10 cellular contexts compared by ENCODE assay signal in the genomic region with DNA sequence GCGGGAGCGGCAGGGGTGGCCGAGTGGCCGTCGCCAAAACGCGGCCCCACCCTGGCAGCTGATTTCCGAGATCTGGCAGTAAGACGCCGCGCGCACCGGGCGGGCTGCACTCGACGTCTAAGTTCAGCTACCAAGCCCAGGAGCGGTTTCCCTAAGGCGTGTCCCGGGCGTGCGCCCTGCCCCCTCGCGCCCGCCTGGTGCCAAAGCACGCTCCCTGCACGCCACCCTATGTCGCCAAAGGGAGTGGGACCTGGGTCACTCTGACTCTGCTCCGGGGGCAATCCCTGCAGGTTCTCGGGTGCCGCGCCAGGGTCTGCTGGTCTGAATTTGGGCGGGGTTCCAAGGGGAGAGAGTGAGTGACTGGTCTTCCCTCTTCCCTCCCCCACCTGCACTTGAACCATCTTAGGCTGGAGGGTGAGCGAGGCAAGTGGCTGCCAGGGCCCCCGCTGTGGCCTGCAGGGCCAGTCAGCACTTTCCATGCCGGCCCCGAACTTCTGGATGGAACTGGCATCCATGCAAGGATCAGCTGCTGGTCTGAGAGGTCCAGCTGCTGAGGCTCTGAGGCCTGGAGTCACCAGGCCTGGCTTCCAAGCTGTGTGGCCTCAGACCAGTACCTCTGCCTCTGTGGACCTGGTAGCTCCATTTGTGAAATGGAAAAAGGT. TPM values are rescaled to one million over a fixed set of nuclear protein-coding genes. Genes with fewer than 3 reads are reported as not detected.
DNase-seq lines count a peak whose midpoint lies in the region; ATAC-seq and TF ChIP-seq lines count a peak whose summit lies in the region.
"Had no signal": no experiment of that assay in that cellular context is flagged by ENCODE, and none has a peak within 500 bp of the region (broad histone marks: within the 10 kb centered on the region; RNA-seq: fewer than 3 reads in every experiment).

A gene with protein sequence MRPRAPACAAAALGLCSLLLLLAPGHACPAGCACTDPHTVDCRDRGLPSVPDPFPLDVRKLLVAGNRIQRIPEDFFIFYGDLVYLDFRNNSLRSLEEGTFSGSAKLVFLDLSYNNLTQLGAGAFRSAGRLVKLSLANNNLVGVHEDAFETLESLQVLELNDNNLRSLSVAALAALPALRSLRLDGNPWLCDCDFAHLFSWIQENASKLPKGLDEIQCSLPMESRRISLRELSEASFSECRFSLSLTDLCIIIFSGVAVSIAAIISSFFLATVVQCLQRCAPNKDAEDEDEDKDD (minus strand): TSS at position 119 of the 662 bp plus-strand sequence. CDS start 410 bp downstream, outside the sequence.

- H3K36me3 ChIP-seq in hepatocyte (replicated peaks; ENCODE audit: insufficient read depth, low read depth) (no peaks in the 10 kb centered on the region), sigmoid colon (no peaks in the 10 kb centered on the region)

- no peaks in the 10 kb centered on the region for H3K36me3 Mint-ChIP-seq in activated CD4-positive, alpha-beta memory T cell treated with anti-CD3 and anti-CD28 coated beads for 36 hours
- H3K36me3 Mint-ChIP-seq in activated CD4-positive, alpha-beta memory T cell treated with anti-CD3 and anti-CD28 coated beads, Interleukin-2, amount 10 ng/mL, durations not matched to agents 7 days and 5 days (ENCODE audit: low read depth), result no peaks in the 10 kb centered on the region
- H3K36me3 Mint-ChIP-seq: immature natural killer cell had no signal

- H3K27ac ChIP-seq in hepatocyte, result no peak within 1 kb of the TSS
- no peak within 1 kb of the TSS for H3K27ac ChIP-seq in sigmoid colon

- no peaks in the 10 kb centered on the region for H3K9me3 Mint-ChIP-seq in activated CD4-positive, alpha-beta memory T cell treated with anti-CD3 and anti-CD28 coated beads for 36 hours
- peaks cover under 1% of the 10 kb centered on the region for H3K9me3 Mint-ChIP-seq in activated CD4-positive, alpha-beta memory T cell treated with anti-CD3 and anti-CD28 coated beads, Interleukin-2, amount 10 ng/mL, durations not matched to agents 7 days and 5 days
- H3K9me3 Mint-ChIP-seq: immature natural killer cell had no signal

- peaks cover 79% of the 10 kb centered on the region for H3K27me3 ChIP-seq in hepatocyte
- H3K27me3 ChIP-seq in sigmoid colon, result peaks cover 0 to 79% (median 33%) of the 10 kb centered on the region in 3 donors

- H3K27me3 Mint-ChIP-seq in activated CD4-positive, alpha-beta memory T cell treated with anti-CD3 and anti-CD28 coated beads for 36 hours, result peaks cover 28% of the 10 kb centered on the region
- H3K27me3 Mint-ChIP-seq in activated CD4-positive, alpha-beta memory T cell treated with anti-CD3 and anti-CD28 coated beads, Interleukin-2, amount 10 ng/mL, durations not matched to agents 7 days and 5 days, result peaks cover 26% of the 10 kb centered on the region

- H2AFZ ChIP-seq in hepatocyte, result no peak within 1 kb of the TSS

- no peak within 1 kb of the TSS for H3K27ac Mint-ChIP-seq in activated CD4-positive, alpha-beta memory T cell treated with anti-CD3 and anti-CD28 coated beads for 36 hours
- H3K27ac Mint-ChIP-seq in activated CD4-positive, alpha-beta memory T cell treated with anti-CD3 and anti-CD28 coated beads, Interleukin-2, amount 10 ng/mL, durations not matched to agents 7 days and 5 days, result no peak within 1 kb of the TSS
- H3K27ac Mint-ChIP-seq: immature natural killer cell, T-helper 17 cell had no signal

- H3K4me3 ChIP-seq in hepatocyte (no peak within 1 kb of the TSS), sigmoid colon (peak within 1 kb of the TSS in 1 of 4 donors; percentile 16)

- CTCF ChIA-PET in activated CD4-positive, alpha-beta memory T cell treated with anti-CD3 and anti-CD28 coated beads for 36 hours (lab: Charles Lee), result no interaction called here
- CTCF ChIA-PET in activated CD4-positive, alpha-beta memory T cell treated with anti-CD3 and anti-CD28 coated beads, Interleukin-2, amount 10 ng/mL, durations not matched to agents 7 days and 5 days (lab: Charles Lee), result no interaction called here

- no peaks in the 10 kb centered on the region for H3K9me2 ChIP-seq in hepatocyte (replicated peaks; ENCODE audit: insufficient read depth)

- WGBS in hepatocyte (ENCODE audit: low lambda C conversion rate, missing lambda C conversion rate), result 7% methylated on average over 33 of the region's 36 CpGs
- 5% methylated on average over 36 of the region's 36 CpGs for WGBS in sigmoid colon, 2 donors

- H3K9me3 ChIP-seq in hepatocyte (ENCODE audit: low read depth), result no peaks in the 10 kb centered on the region
- peaks cover 0 to 1% (median 0%) of the 10 kb centered on the region in 4 donors for H3K9me3 ChIP-seq in sigmoid colon

- H4K20me1 ChIP-seq in hepatocyte (ENCODE audit: insufficient read depth, poor library complexity, severe bottlenecking), result no peaks in the 10 kb centered on the region

- peak; percentile 20 for TF ChIP-seq CTCF in hepatocyte (IDR thresholded peaks at IDR 0.05; ENCODE audit: poor library complexity)
- no peak for TF ChIP-seq CTCF in sigmoid colon (IDR thresholded peaks at IDR 0.05)

- ATAC-seq in stimulated activated naive CD8-positive, alpha-beta T cell treated with anti-CD3 and anti-CD28 coated beads, Interleukin-15, Interleukin-2, amounts not matched to agents 100 U/mL and 50 U/mL, for 24 hours, result no peak
- ATAC-seq: T-helper 17 cell had no signal

- no peaks in the 10 kb centered on the region for H3K79me2 ChIP-seq in hepatocyte

- TF ChIP-seq POLR2A in sigmoid colon (IDR thresholded peaks at IDR 0.05), result no peak

- TF ChIP-seq EP300 in sigmoid colon (IDR thresholded peaks at IDR 0.05), result no peak

- H3K4me2 ChIP-seq in hepatocyte, result peak within 1 kb of the TSS; percentile 76

- H3K4me1 ChIP-seq in hepatocyte (ENCODE audit: insufficient read depth) (no peaks in the 10 kb centered on the region), sigmoid colon (peaks cover 0 to 12% (median 8%) of the 10 kb centered on the region in 4 donors)

- no peaks in the 10 kb centered on the region for H3K4me1 Mint-ChIP-seq in activated CD4-positive, alpha-beta memory T cell treated with anti-CD3 and anti-CD28 coated beads for 36 hours (ENCODE audit: low read depth)
- H3K4me1 Mint-ChIP-seq in activated CD4-positive, alpha-beta memory T cell treated with anti-CD3 and anti-CD28 coated beads, Interleukin-2, amount 10 ng/mL, durations not matched to agents 7 days and 5 days, result no peaks in the 10 kb centered on the region
- H3K4me1 Mint-ChIP-seq: immature natural killer cell, T-helper 17 cell had no signal

- no peak within 1 kb of the TSS for H3K4me3 Mint-ChIP-seq in activated CD4-positive, alpha-beta memory T cell treated with anti-CD3 and anti-CD28 coated beads for 36 hours
- H3K4me3 Mint-ChIP-seq in activated CD4-positive, alpha-beta memory T cell treated with anti-CD3 and anti-CD28 coated beads, Interleukin-2, amount 10 ng/mL, durations not matched to agents 7 days and 5 days, result no peak within 1 kb of the TSS
- H3K4me3 Mint-ChIP-seq: immature natural killer cell, T-helper 17 cell had no signal

- POLR2A ChIA-PET in activated CD4-positive, alpha-beta memory T cell treated with anti-CD3 and anti-CD28 coated beads for 36 hours (lab: Charles Lee), result no interaction called here
- POLR2A ChIA-PET in activated CD4-positive, alpha-beta memory T cell treated with anti-CD3 and anti-CD28 coated beads, Interleukin-2, amount 10 ng/mL, durations not matched to agents 7 days and 5 days (lab: Charles Lee), result no interaction called here

- intact Hi-C loops in activated CD4-positive, alpha-beta memory T cell treated with anti-CD3 and anti-CD28 coated beads for 36 hours (cut with micrococcal nuclease), result no loop called here
- intact Hi-C loops in sigmoid colon (cut with DNase I), result no loop called here

- peak; percentile 11 for DNase-seq in activated CD4-positive, alpha-beta memory T cell treated with anti-CD3 and anti-CD28 coated beads for 36 hours
- no peak for DNase-seq in activated CD4-positive, alpha-beta memory T cell treated with anti-CD3 and anti-CD28 coated beads, Interleukin-2, amount 10 ng/mL, durations not matched to agents 7 days and 5 days
- DNase-seq in SW480 (ENCODE audit: low spot score) (peak; percentile 30), hepatocyte (ENCODE audit: low spot score) (peak; percentile 51), cerebellar cortex (ENCODE audit: low spot score) (no peak), SIG-M5 (lab: John Stamatoyannopoulos, UW) (no peak), sigmoid colon (no peak)
- peak; percentile 12 for DNase-seq in stimulated activated naive CD8-positive, alpha-beta T cell treated with anti-CD3 and anti-CD28 coated beads, Interleukin-15, Interleukin-2, amounts not matched to agents 100 U/mL and 50 U/mL, for 24 hours
- DNase-seq: immature natural killer cell, T-helper 17 cell had no signal

RNA-seq across cellular contexts. Expression of the gene that starts here (rescaled TPM):
- not detected for total RNA-seq in activated CD4-positive, alpha-beta memory T cell treated with anti-CD3 and anti-CD28 coated beads for 36 hours
- total RNA-seq in activated CD4-positive, alpha-beta memory T cell treated with anti-CD3 and anti-CD28 coated beads, Interleukin-2, amount 10 ng/mL, durations not matched to agents 7 days and 5 days, result not detected
- total RNA-seq in hepatocyte, result 3.8 and 7.5 TPM in 2 replicates
- polyA plus RNA-seq in hepatocyte, result 14.0 and 26.7 TPM in 2 replicates
- total RNA-seq in sigmoid colon, result not detected
- not detected for polyA plus RNA-seq in sigmoid colon
- total RNA-seq: T-helper 17 cell had no signal
- polyA plus RNA-seq: immature natural killer cell had no signal

Comparison
In these comparisons a context has a peak if more than half of its experiments do, and no peak if none do; other contexts are left out.
1. RNA of the gene that starts here (polyA plus RNA-seq): 14.0 to 26.7 TPM in hepatocyte; not detected in sigmoid colon; every median in the first group is over 10 times any median in the second.
2. Peak in DNase-seq in activated CD4-positive, alpha-beta memory T cell treated with anti-CD3 and anti-CD28 coated beads for 36 hours; RNA of the gene not detected or under 1 TPM.
3. DNase-seq: peak in SW480 (single experiment), hepatocyte (single experiment) and stimulated activated naive CD8-positive, alpha-beta T cell treated with anti-CD3 and anti-CD28 coated beads, Interleukin-15, Interleukin-2, amounts not matched to agents 100 U/mL and 50 U/mL, for 24 hours (single experiment); none in activated CD4-positive, alpha-beta memory T cell treated with anti-CD3 and anti-CD28 coated beads, Interleukin-2, amount 10 ng/mL, durations not matched to agents 7 days and 5 days (single experiment), cerebellar cortex (single experiment), SIG-M5 (single experiment) and sigmoid colon (single experiment).